ENCODE assay signal across 20 cellular contexts in the genomic region with DNA sequence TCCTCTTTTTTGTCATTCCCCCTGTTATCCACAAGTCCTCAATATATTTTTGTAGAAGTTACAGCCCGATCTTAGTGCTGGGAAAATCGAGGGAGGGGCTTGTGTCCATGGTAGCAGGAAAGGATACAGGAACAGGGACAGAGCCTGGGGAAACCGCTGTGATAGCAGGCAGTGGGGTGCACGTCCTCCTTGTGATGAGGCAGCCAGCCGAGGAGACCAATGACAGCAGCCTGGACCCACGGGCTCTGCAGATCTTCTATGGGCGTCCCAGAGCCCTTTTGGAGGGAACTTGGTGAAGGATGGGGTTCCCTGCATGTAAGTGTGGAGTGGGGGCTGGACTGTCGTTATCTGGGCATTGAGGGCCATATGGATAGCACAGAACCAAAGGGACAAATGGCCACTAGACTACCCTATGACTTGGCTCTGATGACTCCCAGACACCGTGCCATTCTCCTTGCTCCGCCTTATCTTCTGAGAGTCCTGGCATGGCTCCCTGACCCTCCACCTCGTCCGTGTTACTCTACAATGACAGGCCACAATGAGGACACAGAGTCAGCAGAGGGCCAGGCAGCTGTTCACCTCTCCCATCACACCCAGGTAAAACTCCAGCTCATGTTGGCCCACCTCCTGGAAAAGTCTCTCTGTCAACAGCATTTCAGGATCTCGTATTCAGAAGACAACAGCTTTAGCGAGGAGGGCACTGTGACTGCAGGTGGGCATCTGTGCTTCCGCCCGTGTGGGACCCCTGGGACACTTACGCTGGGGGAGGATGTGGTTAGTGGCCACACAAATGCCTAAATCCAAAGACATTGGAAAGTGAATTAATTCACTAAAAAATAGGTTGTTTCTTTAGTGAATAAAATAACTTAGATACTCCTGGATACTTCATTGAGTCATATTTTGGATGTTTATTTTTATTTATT.
DNase-seq lines count a peak whose midpoint lies in the region; ATAC-seq, FAIRE-seq and TF ChIP-seq lines count a peak whose summit lies in the region.
"Had no signal": no experiment of that assay in that cellular context is flagged by ENCODE, and none has a peak within 500 bp of the region (broad histone marks: within the 10 kb centered on the region; RNA-seq: fewer than 3 reads in every experiment).

No MANE protein-coding gene starts in this region.

- no peak overlapping the region for H3K9ac ChIP-seq in mesenchymal stem cell (ENCODE audit: low read length)

- no peak overlapping the region for H3K23ac ChIP-seq in mesenchymal stem cell (ENCODE audit: low read length in 2 of 2)

- intact Hi-C loops in PC-9 (cut with micrococcal nuclease; ENCODE audit: unreplicated experiment), result no loop called here
- intact Hi-C loops in Right ventricle myocardium superior (cut with DNase I), result no loop called here
- intact Hi-C loops in left lung (cut with DNase I), result loop anchor here in 1 of 2 donors (10.0 kb wide), 1 partner anchor 501 kb away; no protein-coding TSS in a partner anchor

- no peaks in the 10 kb centered on the region for H3K9me2 ChIP-seq in PC-9 (ENCODE audit: insufficient read depth)

- peak overlapping the region; percentile 56 for H4K91ac ChIP-seq in mesenchymal stem cell (ENCODE audit: low read length)

- H3K79me2 ChIP-seq in PC-9 (ENCODE audit: low read depth), result no peaks in the 10 kb centered on the region

- H3K4me1 ChIP-seq in PC-9 (replicated peaks; ENCODE audit: insufficient read depth), result peaks cover 43% of the 10 kb centered on the region
- H3K4me1 ChIP-seq in mesenchymal stem cell (ENCODE audit: control insufficient read depth, insufficient read depth, low read depth, low read length), result peaks cover 19% of the 10 kb centered on the region
- peaks cover 9 to 30% of the 10 kb centered on the region in 2 donors for H3K4me1 ChIP-seq in left lung

- peak overlapping the region; percentile 29 to 87 for H3K18ac ChIP-seq in mesenchymal stem cell (ENCODE audit: low read depth in 1 of 2, low read length in 2 of 2)

- peak; percentile 65 for ATAC-seq in Right ventricle myocardium superior (ENCODE audit: poor library complexity)
- no peak for ATAC-seq in left lung
- ATAC-seq: GM12878, GM23338 had no signal

- H3K4me3 ChIP-seq in PC-9, result no peak overlapping the region
- H3K4me3 ChIP-seq in mesenchymal stem cell (ENCODE audit: insufficient read depth in 1 of 2, low read depth in 1 of 2, low read length in 2 of 2), result no peak overlapping the region
- H3K4me3 ChIP-seq in left lung, result no peak overlapping the region
- H3K4me3 ChIP-seq: GM12878, GM23338, SK-N-MC had no signal

- peak overlapping the region; percentile 30 for H2BK15ac ChIP-seq in mesenchymal stem cell (ENCODE audit: low read depth, poor library complexity, severe bottlenecking)

- no TSS peak for BruUV-seq in PC-9 (replicated peaks; lab: Mats Ljungman, UMichigan)

- peak overlapping the region in 1 of 2 experiments; percentile 86 for H3K14ac ChIP-seq in mesenchymal stem cell (ENCODE audit: low read length in 2 of 2)

- TF ChIP-seq CTCF in PC-9 (conservative IDR thresholded peaks at IDR 0.05) (no peak), GM10266 (IDR thresholded peaks at IDR 0.05; ENCODE audit: control insufficient read depth, insufficient read depth, low read depth, missing control alignments) (no peak), left lung (IDR thresholded peaks at IDR 0.05) (no peak)

- no peaks in the 10 kb centered on the region for H3K27me3 ChIP-seq in PC-9 (ENCODE audit: insufficient read depth, low read depth)
- no peaks in the 10 kb centered on the region for H3K27me3 ChIP-seq in mesenchymal stem cell (ENCODE audit: control insufficient read depth in 1 of 2, insufficient read depth in 1 of 2, low read length in 2 of 2)
- H3K27me3 ChIP-seq in left lung, result no peaks in the 10 kb centered on the region

- peak overlapping the region in 1 of 2 experiments; percentile 64 for H3K4ac ChIP-seq in mesenchymal stem cell (ENCODE audit: low read depth in 1 of 2, low read length in 2 of 2)

- DNase-seq in PC-9 (no peak), Right ventricle myocardium superior (peak; percentile 71), mesenchymal stem cell (no peak), frontal cortex (ENCODE audit: low spot score in 2 of 2) (no peak), GM10266 (ENCODE audit: extremely low spot score) (no peak), left lung (no peak)
- no peak for DNase-seq in activated CD8-positive, alpha-beta memory T cell treated with anti-CD3 and anti-CD28 coated beads, Interleukin-2, amount 50 U/mL, for 4 hours
- DNase-seq: CD4-positive, CD25-positive, alpha-beta regulatory T cell; GF-D8; KBM-7; NCI-H1105 treated with DMSO at 0.1 percent for 48 hours; NCI-H1694; NCI-H2081 treated with DMSO at 0.1 percent for 48 hours; NCI-H748 treated with DMSO at 0.1 percent for 48 hours; SHP77 had no signal

- H3K36me3 ChIP-seq in PC-9 (ENCODE audit: low read depth) (no peaks in the 10 kb centered on the region), mesenchymal stem cell (ENCODE audit: control insufficient read depth in 1 of 2, insufficient read depth in 2 of 2, low read depth in 1 of 2, low read length in 2 of 2) (peaks cover 0 to 2% of the 10 kb centered on the region in 2 experiments), left lung (no peaks in the 10 kb centered on the region)

- no peaks in the 10 kb centered on the region for H4K20me1 ChIP-seq in PC-9 (ENCODE audit: insufficient read depth)

- H3K79me1 ChIP-seq in mesenchymal stem cell (replicated peaks; ENCODE audit: low read length, poor library complexity, severe bottlenecking), result no peaks in the 10 kb centered on the region

- CTCF ChIA-PET in PC-9 (lab: Charles Lee), result no interaction called here

- H2AFZ ChIP-seq in PC-9 (no peak overlapping the region), mesenchymal stem cell (ENCODE audit: low read depth, low read length) (no peak overlapping the region)
- H2AFZ ChIP-seq: GM23338 had no signal

- H3K27ac ChIP-seq in PC-9 (peak overlapping the region; percentile 84; the same call in 1 of the 2 replicates), mesenchymal stem cell (ENCODE audit: low read length, poor library complexity, severe bottlenecking) (no peak overlapping the region), left lung (no peak overlapping the region)
- H3K27ac ChIP-seq: SK-N-MC had no signal

- H4K8ac ChIP-seq in mesenchymal stem cell (ENCODE audit: low read length), result no peak overlapping the region

- H3F3A ChIP-seq in PC-9 (ENCODE audit: insufficient read depth, low read depth), result peaks cover 25% of the 10 kb centered on the region

- H2AK5ac ChIP-seq in mesenchymal stem cell (ENCODE audit: low read length, severe bottlenecking), result peak overlapping the region; percentile 13

- H3K9me3 ChIP-seq in PC-9 (ENCODE audit: insufficient read depth, low read depth) (no peaks in the 10 kb centered on the region), mesenchymal stem cell (ENCODE audit: control insufficient read depth, low read length) (no peaks in the 10 kb centered on the region), left lung (no peaks in the 10 kb centered on the region)
- H3K9me3 ChIP-seq: Caco-2 had no signal

- H2BK120ac ChIP-seq in mesenchymal stem cell (ENCODE audit: low read depth, low read length), result no peak overlapping the region

- peak overlapping the region in 1 of 2 experiments; percentile 81 for H2BK12ac ChIP-seq in mesenchymal stem cell (ENCODE audit: low read length in 2 of 2)

- H2BK5ac ChIP-seq in mesenchymal stem cell (ENCODE audit: low read depth, low read length, poor library complexity, severe bottlenecking), result no peak overlapping the region

- H3K4me2 ChIP-seq in PC-9 (peak overlapping the region; percentile 71), mesenchymal stem cell (ENCODE audit: low read length, poor library complexity, severe bottlenecking) (no peak overlapping the region)
- H3K4me2 ChIP-seq: GM23338 had no signal

- 95% methylated on average over 16 of the region's 17 CpGs for WGBS in mesenchymal stem cell

- FAIRE-seq in frontal cortex (lab: Jason Lieb, UNC), result no peak
- FAIRE-seq: GM12878, GM19239 had no signal

- POLR2A ChIA-PET in PC-9 (lab: Charles Lee; ENCODE audit: unreplicated experiment), result no interaction called here
